ENCODE assay signal across 24 cellular contexts in genomic region chr9:22045423-22045822, GRCh38. TPM values are rescaled to one million over a fixed set of nuclear protein-coding genes. Genes with fewer than 3 reads are reported as not detected.
A peak's percentile ranks its signal among the peaks of the same experiment; 100 is the strongest.
DNase-seq lines count a peak whose midpoint lies in the region; ATAC-seq, FAIRE-seq and TF ChIP-seq lines count a peak whose summit lies in the region.
"Had no signal": no experiment of that assay in that cellular context is flagged by ENCODE, and none has a peak within 500 bp of the region (broad histone marks: within the 10 kb centered on the region; RNA-seq: fewer than 3 reads in every experiment).

No MANE protein-coding gene starts in this region.

- H3K36me3 Mint-ChIP-seq in activated CD8-positive, alpha-beta T cell treated with anti-CD3 and anti-CD28 coated beads, Interleukin-2, amount 10 ng/mL, durations not matched to agents 7 days and 5 days (ENCODE audit: low read depth) = peaks cover 31% of the 10 kb centered on the region
- no peaks in the 10 kb centered on the region for H3K36me3 Mint-ChIP-seq in activated CD8-positive, alpha-beta T cell treated with anti-CD3 and anti-CD28 coated beads for 36 hours (ENCODE audit: low read depth)
- H3K36me3 Mint-ChIP-seq in T-helper 2 cell treated with Interferon-gamma antibody and Interleukin-4, amounts not matched to agents 5 μg/mL and 100 μg/mL, for 36 hours (ENCODE audit: low read depth) = peaks cover 4% of the 10 kb centered on the region

- peaks cover 70% of the 10 kb centered on the region for H3K4me1 Mint-ChIP-seq in activated CD8-positive, alpha-beta T cell treated with anti-CD3 and anti-CD28 coated beads, Interleukin-2, amount 10 ng/mL, durations not matched to agents 7 days and 5 days (ENCODE audit: low read depth)
- H3K4me1 Mint-ChIP-seq in activated CD8-positive, alpha-beta T cell treated with anti-CD3 and anti-CD28 coated beads for 36 hours (ENCODE audit: low read depth) = peaks cover 27% of the 10 kb centered on the region
- H3K4me1 Mint-ChIP-seq in T-helper 2 cell treated with Interferon-gamma antibody and Interleukin-4, amounts not matched to agents 5 μg/mL and 100 μg/mL, for 36 hours (ENCODE audit: low read depth) = peaks cover 34% of the 10 kb centered on the region

- no peaks in the 10 kb centered on the region for H3K36me3 ChIP-seq in PC-9 (ENCODE audit: low read depth)
- H3K36me3 ChIP-seq: HAP-1 had no signal

- peak; percentile 74 for ATAC-seq in activated CD8-positive, alpha-beta T cell treated with anti-CD3 and anti-CD28 coated beads, Interleukin-2, amount 10 ng/mL, durations not matched to agents 7 days and 5 days
- ATAC-seq in activated CD8-positive, alpha-beta T cell treated with anti-CD3 and anti-CD28 coated beads for 36 hours = no peak
- ATAC-seq: GM12878, Right ventricle myocardium inferior had no signal

- H3K27me3 ChIP-seq in PC-9 (ENCODE audit: insufficient read depth, low read depth) = no peaks in the 10 kb centered on the region
- H3K27me3 ChIP-seq: SJCRH30 had no signal

- H3K4me1 ChIP-seq in PC-9 (replicated peaks; ENCODE audit: insufficient read depth) = peaks cover 36% of the 10 kb centered on the region
- H3K4me1 ChIP-seq: HAP-1 had no signal

- H3K9me2 ChIP-seq in PC-9 (ENCODE audit: insufficient read depth) = no peaks in the 10 kb centered on the region

- intact Hi-C loops in activated CD8-positive, alpha-beta T cell treated with anti-CD3 and anti-CD28 coated beads for 36 hours (cut with micrococcal nuclease) = no loop called here
- intact Hi-C loops in PC-9 (cut with micrococcal nuclease; ENCODE audit: unreplicated experiment) = no loop called here

- H3K27me3 Mint-ChIP-seq in activated CD8-positive, alpha-beta T cell treated with anti-CD3 and anti-CD28 coated beads, Interleukin-2, amount 10 ng/mL, durations not matched to agents 7 days and 5 days (ENCODE audit: low read depth) = peaks cover 17% of the 10 kb centered on the region
- H3K27me3 Mint-ChIP-seq in activated CD8-positive, alpha-beta T cell treated with anti-CD3 and anti-CD28 coated beads for 36 hours = peaks cover 5% of the 10 kb centered on the region
- peaks cover 64% of the 10 kb centered on the region for H3K27me3 Mint-ChIP-seq in T-helper 2 cell treated with Interferon-gamma antibody and Interleukin-4, amounts not matched to agents 5 μg/mL and 100 μg/mL, for 36 hours (ENCODE audit: low read depth)

- 0 out of 2 replicates have a peak overlapping the region, but pooled peaks have one; percentile 6 for H3K27ac ChIP-seq in PC-9
- H3K27ac ChIP-seq: SJCRH30 had no signal

- no peaks in the 10 kb centered on the region for H3K9me3 ChIP-seq in PC-9 (ENCODE audit: insufficient read depth, low read depth)
- H3K9me3 ChIP-seq: HAP-1, SJCRH30 had no signal

- DNase-seq in activated CD8-positive, alpha-beta T cell treated with anti-CD3 and anti-CD28 coated beads, Interleukin-2, amount 10 ng/mL, durations not matched to agents 7 days and 5 days = peak; percentile 61
- DNase-seq in activated CD8-positive, alpha-beta T cell treated with anti-CD3 and anti-CD28 coated beads for 36 hours = no peak
- DNase-seq in GM19239 (ENCODE audit: insufficient read length, low spot score) = no peak
- DNase-seq in PC-9 = no peak
- peak; percentile 30 for DNase-seq in dermis blood vessel endothelial cell
- DNase-seq in DMS153 (lab: John Stamatoyannopoulos, UW) = no peak
- no peak for DNase-seq in T-helper 2 cell treated with Interferon-gamma antibody and Interleukin-4, amounts not matched to agents 5 μg/mL and 100 μg/mL, for 36 hours (ENCODE audit: low spot score)
- no peak for DNase-seq in NCI-H146 treated with DMSO at 0.1 percent for 48 hours (lab: John Stamatoyannopoulos, UW; ENCODE audit: unreplicated experiment)
- DNase-seq: 8988T; CD4-positive, alpha-beta T cell; EL; GDM1; GOT3; KBM-7; MM.1S; NCI-H1694; NCI-H2029 treated with DMSO at 0.1 percent for 48 hours; NCI-H526 treated with DMSO at 0.1 percent for 48 hours had no signal

- no peak for TF ChIP-seq CTCF in activated CD8-positive, alpha-beta T cell treated with anti-CD3 and anti-CD28 coated beads for 36 hours (IDR thresholded peaks at IDR 0.05)
- no peak for TF ChIP-seq CTCF in PC-9 (conservative IDR thresholded peaks at IDR 0.05)

- H3K79me2 ChIP-seq in PC-9 (ENCODE audit: low read depth) = no peaks in the 10 kb centered on the region

- FAIRE-seq in GM19239 (lab: Jason Lieb, UNC) = peak; percentile 28
- FAIRE-seq: GM12878, RCC 7860 had no signal

- H3K27ac Mint-ChIP-seq in activated CD8-positive, alpha-beta T cell treated with anti-CD3 and anti-CD28 coated beads, Interleukin-2, amount 10 ng/mL, durations not matched to agents 7 days and 5 days = peak overlapping the region; percentile 14
- no peak overlapping the region for H3K27ac Mint-ChIP-seq in activated CD8-positive, alpha-beta T cell treated with anti-CD3 and anti-CD28 coated beads for 36 hours
- H3K27ac Mint-ChIP-seq in T-helper 2 cell treated with Interferon-gamma antibody and Interleukin-4, amounts not matched to agents 5 μg/mL and 100 μg/mL, for 36 hours = no peak overlapping the region
- H3K27ac Mint-ChIP-seq: CD4-positive, alpha-beta T cell had no signal

- no TSS peak for BruUV-seq in PC-9 (replicated peaks; lab: Mats Ljungman, UMichigan)

- H2AFZ ChIP-seq in PC-9 = no peak overlapping the region

- CTCF ChIA-PET in activated CD8-positive, alpha-beta T cell treated with anti-CD3 and anti-CD28 coated beads, Interleukin-2, amount 10 ng/mL, durations not matched to agents 7 days and 5 days (lab: Charles Lee) = interaction anchor here (1.1 to 10.8 kb wide), 8 partner anchors 7 to 234 kb away, joined by 3 to 152 read pairs (median 20); partner anchors contain the start of gene CDKN2B
- CTCF ChIA-PET in activated CD8-positive, alpha-beta T cell treated with anti-CD3 and anti-CD28 coated beads for 36 hours (lab: Charles Lee) = interaction anchor here (1.3 to 1.8 kb wide), 4 partner anchors 8 to 233 kb away, joined by 4 to 7 read pairs (median 5); partner anchors contain the start of gene CDKN2B
- CTCF ChIA-PET in PC-9 (lab: Charles Lee) = no interaction called here

- no peaks in the 10 kb centered on the region for H3K9me3 Mint-ChIP-seq in activated CD8-positive, alpha-beta T cell treated with anti-CD3 and anti-CD28 coated beads, Interleukin-2, amount 10 ng/mL, durations not matched to agents 7 days and 5 days (ENCODE audit: insufficient read depth)
- no peaks in the 10 kb centered on the region for H3K9me3 Mint-ChIP-seq in activated CD8-positive, alpha-beta T cell treated with anti-CD3 and anti-CD28 coated beads for 36 hours
- H3K9me3 Mint-ChIP-seq in T-helper 2 cell treated with Interferon-gamma antibody and Interleukin-4, amounts not matched to agents 5 μg/mL and 100 μg/mL, for 36 hours = no peaks in the 10 kb centered on the region
- H3K9me3 Mint-ChIP-seq: CD4-positive, alpha-beta T cell had no signal

- no peak overlapping the region for H3K4me3 ChIP-seq in PC-9
- H3K4me3 ChIP-seq: GM12878, HAP-1, SJCRH30 had no signal

- no peaks in the 10 kb centered on the region for H4K20me1 ChIP-seq in PC-9 (ENCODE audit: insufficient read depth)

- H3F3A ChIP-seq in PC-9 (ENCODE audit: insufficient read depth, low read depth) = peaks cover 19% of the 10 kb centered on the region

- no peak overlapping the region for H3K4me2 ChIP-seq in PC-9

- H3K4me3 Mint-ChIP-seq in activated CD8-positive, alpha-beta T cell treated with anti-CD3 and anti-CD28 coated beads, Interleukin-2, amount 10 ng/mL, durations not matched to agents 7 days and 5 days = peak overlapping the region; percentile 41
- H3K4me3 Mint-ChIP-seq in activated CD8-positive, alpha-beta T cell treated with anti-CD3 and anti-CD28 coated beads for 36 hours = no peak overlapping the region
- no peak overlapping the region for H3K4me3 Mint-ChIP-seq in T-helper 2 cell treated with Interferon-gamma antibody and Interleukin-4, amounts not matched to agents 5 μg/mL and 100 μg/mL, for 36 hours
- H3K4me3 Mint-ChIP-seq: CD4-positive, alpha-beta T cell had no signal

- POLR2A ChIA-PET in activated CD8-positive, alpha-beta T cell treated with anti-CD3 and anti-CD28 coated beads, Interleukin-2, amount 10 ng/mL, durations not matched to agents 7 days and 5 days (lab: Charles Lee) = interaction anchor here (0.6 kb wide), 1 partner anchor 8 kb away, joined by 4 read pairs; no protein-coding TSS in a partner anchor
- POLR2A ChIA-PET in activated CD8-positive, alpha-beta T cell treated with anti-CD3 and anti-CD28 coated beads for 36 hours (lab: Charles Lee) = no interaction called here
- POLR2A ChIA-PET in PC-9 (lab: Charles Lee; ENCODE audit: unreplicated experiment) = no interaction called here

RNA-seq across cellular contexts. Expression of gene CDKN2B, which starts 36.3 kb away (rescaled TPM):
- 1 to 10 TPM; 2.3 to 3.1 TPM for total RNA-seq in activated CD8-positive, alpha-beta T cell treated with anti-CD3 and anti-CD28 coated beads, Interleukin-2, amount 10 ng/mL, durations not matched to agents 7 days and 5 days
- not detected for total RNA-seq in activated CD8-positive, alpha-beta T cell treated with anti-CD3 and anti-CD28 coated beads for 36 hours
- total RNA-seq in PC-9 (2021) (33.8 and 40.2 TPM in 2 replicates), dermis blood vessel endothelial cell (1.9 and 2.4 TPM in 2 replicates)
- total RNA-seq: CD4-positive, alpha-beta T cell; NCI-H460 had no signal

RNA-seq across cellular contexts. Expression of gene CDKN2B-AS1, which starts 50.8 kb away (rescaled TPM):
- 1 to 10 TPM; 6.4 to 6.9 TPM for total RNA-seq in activated CD8-positive, alpha-beta T cell treated with anti-CD3 and anti-CD28 coated beads, Interleukin-2, amount 10 ng/mL, durations not matched to agents 7 days and 5 days
- total RNA-seq in activated CD8-positive, alpha-beta T cell treated with anti-CD3 and anti-CD28 coated beads for 36 hours = under 1 TPM; 0.41 to 0.81 TPM
- total RNA-seq in PC-9 (2021) (11.6 and 12.5 TPM in 2 replicates), dermis blood vessel endothelial cell (0.28 and 2.2 TPM in 2 replicates)
- total RNA-seq: NCI-H460, Right ventricle myocardium inferior had no signal

RNA-seq across cellular contexts. Expression of gene CDKN2A, which starts 51.2 kb away (rescaled TPM):
- 10 to 100 TPM; 32.9 to 39.7 TPM for total RNA-seq in activated CD8-positive, alpha-beta T cell treated with anti-CD3 and anti-CD28 coated beads, Interleukin-2, amount 10 ng/mL, durations not matched to agents 7 days and 5 days
- 1 to 10 TPM; 2.1 to 2.5 TPM for total RNA-seq in activated CD8-positive, alpha-beta T cell treated with anti-CD3 and anti-CD28 coated beads for 36 hours
- total RNA-seq in PC-9 (2021) (282 and 404 TPM in 2 replicates), dermis blood vessel endothelial cell (1.0 and 1.3 TPM in 2 replicates)
- total RNA-seq: NCI-H460 had no signal

Comparison
In these comparisons a context has a peak if more than half of its experiments do, and no peak if none do; other contexts are left out.
1. DNase-seq: peak in activated CD8-positive, alpha-beta T cell treated with anti-CD3 and anti-CD28 coated beads, Interleukin-2, amount 10 ng/mL, durations not matched to agents 7 days and 5 days (single experiment) and dermis blood vessel endothelial cell (single experiment); none in activated CD8-positive, alpha-beta T cell treated with anti-CD3 and anti-CD28 coated beads for 36 hours (single experiment), GM19239 (single experiment), PC-9 (0 of 2), DMS153 (single experiment), T-helper 2 cell treated with Interferon-gamma antibody and Interleukin-4, amounts not matched to agents 5 μg/mL and 100 μg/mL, for 36 hours (single experiment) and NCI-H146 treated with DMSO at 0.1 percent for 48 hours (single experiment).
2. RNA of gene CDKN2A, which starts 51.2 kb away (total RNA-seq): 282 to 404 TPM in PC-9 and 32.9 to 39.7 TPM in activated CD8-positive, alpha-beta T cell treated with anti-CD3 and anti-CD28 coated beads, Interleukin-2, amount 10 ng/mL, durations not matched to agents 7 days and 5 days; 2.1 to 2.5 TPM in activated CD8-positive, alpha-beta T cell treated with anti-CD3 and anti-CD28 coated beads for 36 hours and 1.0 to 1.3 TPM in dermis blood vessel endothelial cell; every median in the first group is over 4 times any median in the second.